In the genomic region with DNA sequence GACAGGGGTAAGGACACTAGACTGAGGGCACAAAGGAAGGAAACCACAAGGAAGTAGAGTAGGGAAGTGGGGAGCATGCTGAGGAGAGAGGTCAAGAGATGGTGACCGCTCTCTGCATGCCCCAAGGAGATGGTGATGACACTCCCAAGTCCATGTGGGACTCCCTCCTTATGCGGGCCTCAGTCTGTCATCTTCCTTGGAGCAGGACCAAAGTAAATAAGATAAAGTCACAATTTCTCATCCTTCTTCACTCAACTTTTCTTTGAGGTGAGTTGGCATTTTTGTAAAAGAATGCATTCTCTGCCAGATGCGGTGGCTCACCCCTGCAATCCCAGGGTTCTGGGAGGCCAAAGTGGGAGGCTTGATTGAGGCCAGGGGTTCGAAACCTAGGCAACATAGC, we compare ENCODE assay signal across 12 cellular contexts. TPM values are rescaled to one million over a fixed set of nuclear protein-coding genes. Genes with fewer than 3 reads are reported as not detected.
DNase-seq lines count a peak whose midpoint lies in the region; ATAC-seq, FAIRE-seq and TF ChIP-seq lines count a peak whose summit lies in the region.
"Had no signal": no experiment of that assay in that cellular context is flagged by ENCODE, and none has a peak within 500 bp of the region (broad histone marks: within the 10 kb centered on the region; RNA-seq: fewer than 3 reads in every experiment).

No MANE protein-coding gene starts in this region.

- no peak for TF ChIP-seq CTCF in Calu3 (IDR thresholded peaks at IDR 0.05; ENCODE audit: unreplicated experiment)
- no peak for TF ChIP-seq CTCF in LNCaP clone FGC (IDR thresholded peaks at IDR 0.05; ENCODE audit: control insufficient read depth, extremely low read depth, insufficient read depth)
- no peak for TF ChIP-seq CTCF in astrocyte (IDR thresholded peaks at IDR 0.05; ENCODE audit: insufficient read depth, low read depth, low read length)

- no peak overlapping the region for H2AFZ ChIP-seq in astrocyte (ENCODE audit: low read depth, low read length)

- no peaks in the 10 kb centered on the region for H3K79me2 ChIP-seq in astrocyte (ENCODE audit: insufficient read depth, low read length)

- H3K9ac ChIP-seq in astrocyte (ENCODE audit: low read length), result no peak overlapping the region

- H3K36me3 Mint-ChIP-seq in Calu3 (ENCODE audit: insufficient read depth, unreplicated experiment) (peaks cover 16% of the 10 kb centered on the region), astrocyte (ENCODE audit: low read depth, unreplicated experiment) (no peaks in the 10 kb centered on the region)
- no peaks in the 10 kb centered on the region for H3K36me3 Mint-ChIP-seq in natural killer cell treated with Interleukin-12 subunit alpha and Interleukin-12 subunit beta and Interleukin-15 and Interleukin-18, amount 100 ng/mL, for 72 hours

- H3K27ac Mint-ChIP-seq in Calu3 (ENCODE audit: unreplicated experiment) (no peak overlapping the region), astrocyte (ENCODE audit: unreplicated experiment) (peak overlapping the region; percentile 51)
- peak overlapping the region; percentile 67 to 90 for H3K27ac Mint-ChIP-seq in natural killer cell treated with Interleukin-12 subunit alpha and Interleukin-12 subunit beta and Interleukin-15 and Interleukin-18, amount 100 ng/mL, for 72 hours

- H3K9me3 Mint-ChIP-seq in Calu3 (ENCODE audit: low read depth, unreplicated experiment), result no peaks in the 10 kb centered on the region
- no peaks in the 10 kb centered on the region for H3K9me3 Mint-ChIP-seq in astrocyte (ENCODE audit: unreplicated experiment)
- H3K9me3 Mint-ChIP-seq in natural killer cell treated with Interleukin-12 subunit alpha and Interleukin-12 subunit beta and Interleukin-15 and Interleukin-18, amount 100 ng/mL, for 72 hours, result no peaks in the 10 kb centered on the region

- intact Hi-C loops in Calu3 (cut with micrococcal nuclease; ENCODE audit: unreplicated experiment), result no loop called here

- peak overlapping the region; percentile 59; the same call in 1 of the 2 replicates for H3K4me3 ChIP-seq in LNCaP clone FGC (ENCODE audit: low read depth, low read length)
- no peak overlapping the region for H3K4me3 ChIP-seq in astrocyte (ENCODE audit: insufficient read depth, low read depth, low read length)

- BruUV-seq in Calu3 (replicated peaks; lab: Mats Ljungman, UMichigan), result no TSS peak

- no peaks in the 10 kb centered on the region for H4K20me1 ChIP-seq in astrocyte (ENCODE audit: insufficient read depth, low read length)

- H3K27me3 ChIP-seq in astrocyte (ENCODE audit: insufficient read depth, low read length), result no peaks in the 10 kb centered on the region

- FAIRE-seq in astrocyte (lab: Jason Lieb, UNC), result no peak
- FAIRE-seq in RCC 7860 (lab: Jason Lieb, UNC), result no peak
- FAIRE-seq: islet of Langerhans had no signal

- H3K4me1 Mint-ChIP-seq in Calu3 (ENCODE audit: low read depth, unreplicated experiment), result peaks cover 16% of the 10 kb centered on the region
- H3K4me1 Mint-ChIP-seq in astrocyte (ENCODE audit: low read depth, unreplicated experiment), result peaks cover 19% of the 10 kb centered on the region
- peaks cover 23 to 27% of the 10 kb centered on the region in 2 donors for H3K4me1 Mint-ChIP-seq in natural killer cell treated with Interleukin-12 subunit alpha and Interleukin-12 subunit beta and Interleukin-15 and Interleukin-18, amount 100 ng/mL, for 72 hours (ENCODE audit: low read depth in 2 of 2)

- H3K27me3 Mint-ChIP-seq in Calu3 (ENCODE audit: unreplicated experiment), result no peaks in the 10 kb centered on the region
- no peaks in the 10 kb centered on the region for H3K27me3 Mint-ChIP-seq in astrocyte (ENCODE audit: low read depth, unreplicated experiment)
- no peaks in the 10 kb centered on the region for H3K27me3 Mint-ChIP-seq in natural killer cell treated with Interleukin-12 subunit alpha and Interleukin-12 subunit beta and Interleukin-15 and Interleukin-18, amount 100 ng/mL, for 72 hours

- CTCF ChIA-PET in Calu3 (lab: Charles Lee), result interaction anchor here (0.6 kb wide), 1 partner anchor 15 kb away, joined by 3 read pairs; no protein-coding TSS in a partner anchor

- H3K9me3 ChIP-seq in astrocyte (ENCODE audit: insufficient read depth, low read depth, low read length), result no peaks in the 10 kb centered on the region

- no peaks in the 10 kb centered on the region for H3K36me3 ChIP-seq in astrocyte (ENCODE audit: insufficient read depth, low read length)

- H3K27ac ChIP-seq in astrocyte (ENCODE audit: low read depth, low read length), result no peak overlapping the region

- no peak for ATAC-seq in natural killer cell treated with Interleukin-12 subunit alpha and Interleukin-12 subunit beta and Interleukin-15 and Interleukin-18, amount 100 ng/mL, for 72 hours
- ATAC-seq in GM21825 (IDR thresholded peaks at IDR 0.05; ENCODE audit: unreplicated experiment) (no peak), HG03108 (IDR thresholded peaks at IDR 0.05; ENCODE audit: unreplicated experiment) (no peak), HG03025 (IDR thresholded peaks at IDR 0.05; ENCODE audit: low FRiP score, unreplicated experiment) (no peak)

- peaks cover 5% of the 10 kb centered on the region for H3K4me1 ChIP-seq in astrocyte (ENCODE audit: insufficient read depth, low read length)

- H3K4me3 Mint-ChIP-seq in Calu3 (ENCODE audit: low read depth, unreplicated experiment), result peak overlapping the region; percentile 86
- H3K4me3 Mint-ChIP-seq in astrocyte (ENCODE audit: unreplicated experiment), result peak overlapping the region; percentile 93
- peak overlapping the region; percentile 87 for H3K4me3 Mint-ChIP-seq in natural killer cell treated with Interleukin-12 subunit alpha and Interleukin-12 subunit beta and Interleukin-15 and Interleukin-18, amount 100 ng/mL, for 72 hours

- no peak for DNase-seq in Calu3
- DNase-seq in LNCaP clone FGC (ENCODE audit: low read depth), result no peak
- DNase-seq in astrocyte (ENCODE audit: low read depth), result no peak
- no peak for DNase-seq in natural killer cell treated with Interleukin-12 subunit alpha and Interleukin-12 subunit beta and Interleukin-15 and Interleukin-18, amount 100 ng/mL, for 72 hours (ENCODE audit: low spot score)
- no peak for DNase-seq in RCC 7860 (ENCODE audit: low spot score)
- DNase-seq: central memory CD4-positive, alpha-beta T cell; NCI-H526 treated with DMSO at 0.1 percent for 48 hours; stimulated activated naive CD4-positive, alpha-beta T cell treated with Interleukin-2 at 50 U/mL for 16 hours had no signal

- H3K4me2 ChIP-seq in astrocyte (ENCODE audit: low read length), result peak overlapping the region; percentile 86

RNA-seq across cellular contexts. Expression of a gene that starts 33.2 kb away (rescaled TPM):
- total RNA-seq in Calu3 (2022) (12.3 and 16.3 TPM in 2 replicates), astrocyte (22.7 and 23.4 TPM in 2 replicates)
- total RNA-seq in natural killer cell treated with Interleukin-12 subunit alpha and Interleukin-12 subunit beta and Interleukin-15 and Interleukin-18, amount 100 ng/mL, for 72 hours, result 1 to 10 TPM; 2.5 to 3.5 TPM
